ENCODE assay signal across 8 cellular contexts in genomic region chr14:21455912-21456667, GRCh38. TPM values are rescaled to one million over a fixed set of nuclear protein-coding genes. Genes with fewer than 3 reads are reported as not detected.
DNase-seq lines count a peak whose midpoint lies in the region; ATAC-seq and TF ChIP-seq lines count a peak whose summit lies in the region.

TSS of gene CHD8 (minus strand) at chr14:21456123. CDS start at chr14:21431643, 24,480 bp downstream.

- 0 to 1% (median 0%) methylated on average over 26 to 36 of the region's 36 CpGs for WGBS in spleen, 5 donors

- POLR2A ChIA-PET in AG04450 (lab: Yijun Ruan, JAX) (interaction anchor here (0.7 to 3.1 kb wide), 9 partner anchors 11 to 70 kb away, joined by 3 to 35 read pairs (median 4); partner anchors contain the start of genes METTL3 and SALL2), WTC11 (lab: Charles Lee) (interaction anchor here (0.9 to 2.2 kb wide), 9 partner anchors 10 to 113 kb away, joined by 3 to 41 read pairs (median 8); partner anchors contain the start of genes METTL3, RAB2B, SALL2 and SUPT16H)

- ATAC-seq in GM18873 (IDR thresholded peaks at IDR 0.05; ENCODE audit: low FRiP score, unreplicated experiment): peak; percentile 97
- peak; percentile 98 for ATAC-seq in HG03159 (IDR thresholded peaks at IDR 0.05; ENCODE audit: unreplicated experiment)
- peak; percentile 99 for ATAC-seq in WTC11

- peaks cover 0 to 46% (median 15%) of the 10 kb centered on the region in 6 donors for H3K36me3 ChIP-seq in spleen

- intact Hi-C loops in spleen (cut with DNase I; ENCODE audit: low total_unique reads): no loop called here

- peak in 2 of 3 donors; percentile 75 to 76 for TF ChIP-seq POLR2A in spleen (IDR thresholded peaks at IDR 0.05)

- H3K4me1 Mint-ChIP-seq in WTC11: peaks cover 23% of the 10 kb centered on the region
- peaks cover 35 to 49% of the 10 kb centered on the region in 2 donors for H3K4me1 Mint-ChIP-seq in immature natural killer cell

- no peaks in the 10 kb centered on the region for H3K27me3 ChIP-seq in AG04450 (ENCODE audit: control insufficient read depth, insufficient read depth, low read length)
- H3K27me3 ChIP-seq in spleen (replicated peaks in 1 of 7): no peaks in the 10 kb centered on the region

- peaks cover 21 to 53% (median 40%) of the 10 kb centered on the region in 6 donors for H3K4me1 ChIP-seq in spleen

- H3K4me3 Mint-ChIP-seq in WTC11 (peak within 1 kb of the TSS; percentile 94), immature natural killer cell (peak within 1 kb of the TSS; percentile 96 to 99 (median 99))

- H3K27ac ChIP-seq in AG04450 (ENCODE audit: low read depth, low read length): peak within 1 kb of the TSS; percentile 96
- H3K27ac ChIP-seq in caudate nucleus (ENCODE audit: low read depth, low read length): peak within 1 kb of the TSS; percentile 97
- H3K27ac ChIP-seq in spleen: peak within 1 kb of the TSS; percentile 94 to 99 (median 97)

- H3K9me3 ChIP-seq in AG04450 (ENCODE audit: control insufficient read depth, insufficient read depth, low read length) (peaks cover 3% of the 10 kb centered on the region; the same call in 1 of the 2 replicates), spleen (no peaks in the 10 kb centered on the region)

- H3K27ac Mint-ChIP-seq in WTC11 (peak within 1 kb of the TSS; percentile 100), immature natural killer cell (peak within 1 kb of the TSS; percentile 97 to 100 (median 98))

- CTCF ChIA-PET in AG04450 (lab: Charles Lee): interaction anchor here (0.5 to 3.9 kb wide), 21 partner anchors 10 to 240 kb away, joined by 3 to 32 read pairs (median 3); partner anchors contain the start of genes RAB2B, SALL2 and TOX4
- CTCF ChIA-PET in WTC11 (lab: Charles Lee): interaction anchor here (0.6 to 2.8 kb wide), 24 partner anchors 9 to 293 kb away, joined by 3 to 37 read pairs (median 4); partner anchors contain the start of genes METTL3, RAB2B, SALL2 and SUPT16H

- H3K36me3 Mint-ChIP-seq in WTC11: peaks cover 21% of the 10 kb centered on the region
- peaks cover 3 to 15% (median 8%) of the 10 kb centered on the region in 3 donors for H3K36me3 Mint-ChIP-seq in immature natural killer cell

- H3K9me3 Mint-ChIP-seq in WTC11: no peaks in the 10 kb centered on the region
- H3K9me3 Mint-ChIP-seq in immature natural killer cell: no peaks in the 10 kb centered on the region

- peak; percentile 99 for DNase-seq in AG04450 (ENCODE audit: low read depth, low spot score)
- peak; percentile 99 for DNase-seq in NCI-H2227 treated with DMSO at 0.1 percent for 48 hours (lab: John Stamatoyannopoulos, UW)
- DNase-seq in WTC11 (ENCODE audit: low spot score): peak; percentile 100
- peak; percentile 91 to 100 (median 99) for DNase-seq in caudate nucleus (lab: John Stamatoyannopoulos, UW)
- DNase-seq in immature natural killer cell: peak; percentile 99 to 100 (median 100)
- peak; percentile 100 for DNase-seq in spleen

- peak within 1 kb of the TSS; percentile 93 for H3K4me3 ChIP-seq in AG04450 (ENCODE audit: low read depth, low read length)
- peak within 1 kb of the TSS; percentile 46 to 92 (median 86) for H3K4me3 ChIP-seq in spleen

- TF ChIP-seq CTCF in AG04450 (IDR thresholded peaks at IDR 0.05; ENCODE audit: low read depth, low read length) (peak; percentile 66), WTC11 (IDR thresholded peaks at IDR 0.05) (peak; percentile 51; the same call in 1 of the 2 replicates), spleen (IDR thresholded peaks at IDR 0.05 in 8 of 11, conservative IDR thresholded peaks at IDR 0.05 in 3 of 11) (peak; percentile 57 to 89 (median 73))

- no peaks in the 10 kb centered on the region for H3K27me3 Mint-ChIP-seq in WTC11 (ENCODE audit: low read depth)
- peaks cover 3 to 8% (median 7%) of the 10 kb centered on the region in 3 donors for H3K27me3 Mint-ChIP-seq in immature natural killer cell (ENCODE audit: low read depth in 3 of 3)

TF ChIP-seq in WTC11, 78 proteins besides CTCF, POLR2A, EP300 and RAD21:
- TF ChIP-seq GTF2I (CRISPR knock-in tag; conservative IDR thresholded peaks at IDR 0.05) (0 out of 2 replicates have a peak, but pooled peaks have one; percentile 5), HMGXB4 (CRISPR knock-in tag; IDR thresholded peaks at IDR 0.05) (0 out of 2 replicates have a peak, but pooled peaks have one; percentile 40), ZNF317 (CRISPR knock-in tag; IDR thresholded peaks at IDR 0.05; ENCODE audit: borderline replicate concordance, low read depth) (no peak), NFYB (CRISPR knock-in tag; conservative IDR thresholded peaks at IDR 0.05; ENCODE audit: low read depth) (peak; percentile 79), ZNF263 (CRISPR knock-in tag; IDR thresholded peaks at IDR 0.05; ENCODE audit: low read depth) (no peak), ERG (CRISPR knock-in tag; IDR thresholded peaks at IDR 0.05) (0 out of 2 replicates have a peak, but pooled peaks have one; percentile 31), SMAD4 (CRISPR knock-in tag; IDR thresholded peaks at IDR 0.05) (no peak), FOXK1 (CRISPR knock-in tag; IDR thresholded peaks at IDR 0.05) (peak; percentile 60; the same call in 1 of the 2 replicates), CREM (CRISPR knock-in tag; IDR thresholded peaks at IDR 0.05) (0 out of 2 replicates have a peak, but pooled peaks have one; percentile 28), SP1 (CRISPR knock-in tag; conservative IDR thresholded peaks at IDR 0.05) (peak; percentile 97), GABPB1 (CRISPR knock-in tag; IDR thresholded peaks at IDR 0.05) (peak; percentile 64), CREB1 (CRISPR knock-in tag; IDR thresholded peaks at IDR 0.05) (no peak)
- TF ChIP-seq, protein P1, sequence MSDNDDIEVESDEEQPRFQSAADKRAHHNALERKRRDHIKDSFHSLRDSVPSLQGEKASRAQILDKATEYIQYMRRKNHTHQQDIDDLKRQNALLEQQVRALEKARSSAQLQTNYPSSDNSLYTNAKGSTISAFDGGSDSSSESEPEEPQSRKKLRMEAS (CRISPR knock-in tag; IDR thresholded peaks at IDR 0.05): peak; percentile 68
- TF ChIP-seq, protein P2, sequence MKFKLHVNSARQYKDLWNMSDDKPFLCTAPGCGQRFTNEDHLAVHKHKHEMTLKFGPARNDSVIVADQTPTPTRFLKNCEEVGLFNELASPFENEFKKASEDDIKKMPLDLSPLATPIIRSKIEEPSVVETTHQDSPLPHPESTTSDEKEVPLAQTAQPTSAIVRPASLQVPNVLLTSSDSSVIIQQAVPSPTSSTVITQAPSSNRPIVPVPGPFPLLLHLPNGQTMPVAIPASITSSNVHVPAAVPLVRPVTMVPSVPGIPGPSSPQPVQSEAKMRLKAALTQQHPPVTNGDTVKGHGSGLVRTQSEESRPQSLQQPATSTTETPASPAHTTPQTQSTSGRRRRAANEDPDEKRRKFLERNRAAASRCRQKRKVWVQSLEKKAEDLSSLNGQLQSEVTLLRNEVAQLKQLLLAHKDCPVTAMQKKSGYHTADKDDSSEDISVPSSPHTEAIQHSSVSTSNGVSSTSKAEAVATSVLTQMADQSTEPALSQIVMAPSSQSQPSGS (CRISPR knock-in tag; IDR thresholded peaks at IDR 0.05; ENCODE audit: borderline replicate concordance, low read depth): no peak
- TF ChIP-seq, protein P3, sequence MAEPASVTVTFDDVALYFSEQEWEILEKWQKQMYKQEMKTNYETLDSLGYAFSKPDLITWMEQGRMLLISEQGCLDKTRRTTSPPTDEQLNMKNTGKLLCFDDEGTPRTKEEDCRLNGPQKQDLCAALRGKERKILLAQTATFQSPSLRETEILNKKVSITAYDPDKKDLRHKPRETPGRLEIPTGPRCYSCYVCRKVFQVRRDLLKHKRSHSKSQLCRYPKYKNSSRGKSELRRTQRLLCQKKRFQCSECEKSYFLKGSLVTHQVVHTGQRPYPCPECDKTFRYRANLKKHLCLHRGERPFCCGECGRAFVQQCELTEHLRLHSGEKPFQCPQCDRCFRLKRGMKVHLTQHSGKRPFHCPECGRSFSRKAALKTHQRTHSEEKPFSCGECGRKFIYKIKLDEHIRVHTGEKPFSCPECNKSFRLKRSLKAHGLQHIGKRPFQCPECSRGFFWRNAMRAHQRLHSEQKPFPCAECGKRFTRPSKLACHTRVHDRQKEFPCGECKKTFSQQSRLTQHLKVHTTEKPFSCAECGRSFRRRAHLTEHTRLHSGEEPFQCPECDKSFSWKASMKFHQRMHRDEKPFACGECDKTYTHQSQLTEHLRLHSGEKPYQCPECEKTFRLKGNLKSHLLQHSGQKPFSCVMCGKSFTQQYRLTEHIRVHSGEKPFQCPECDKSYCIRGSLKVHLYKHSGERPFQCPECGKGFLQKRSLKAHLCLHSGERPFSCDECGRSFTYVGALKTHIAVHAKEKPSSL (CRISPR knock-in tag; conservative IDR thresholded peaks at IDR 0.05): no peak
TF ChIP-seq in WTC11: peak in this region for 9.

RNA-seq across cellular contexts. Expression of gene CHD8, which starts in this region (rescaled TPM):
- polyA plus RNA-seq in AG04450 (2011; rRNA removed): 26.1 and 40.3 TPM in 2 replicates
- polyA minus RNA-seq in AG04450 (2011; rRNA and poly(A)+ RNA removed): 110 and 136 TPM in 2 replicates
- total RNA-seq in WTC11 (2021): 119 to 133 TPM (median 119 TPM) in 3 replicates
- polyA plus RNA-seq in immature natural killer cell: 10 to 100 TPM; 14.5 to 62.6 (median 14.8) TPM
- total RNA-seq in spleen: 10 to 100 TPM; 83.9 to 99.4 (median 90.8) TPM
- polyA plus RNA-seq in spleen: 10 to 100 TPM; 23.8 to 38.2 (median 30.5) TPM

Comparison
In these comparisons a context has a peak if more than half of its experiments do, and no peak if none do; other contexts are left out.
1. Peak in every context shown above with its lines: DNase-seq, ATAC-seq, H3K4me3 ChIP-seq and H3K27ac ChIP-seq.